8 cellular contexts compared by ENCODE assay signal in genomic region chr7:23467731-23468720, GRCh38. TPM values are rescaled to one million over a fixed set of nuclear protein-coding genes. Genes with fewer than 3 reads are reported as not detected.
A peak's percentile ranks its signal among the peaks of the same experiment; 100 is the strongest.
DNase-seq lines count a peak whose midpoint lies in the region; FAIRE-seq and TF ChIP-seq lines count a peak whose summit lies in the region.

No MANE protein-coding gene starts in this region.

- H3K9me3 Mint-ChIP-seq in activated T-helper 2 cell treated with anti-CD3 and anti-CD28 coated beads, Interferon-gamma antibody, Interleukin-2, Interleukin-4, amounts not matched to agents 10 μg/mL and 5 μg/mL and 100 μg/mL, durations not matched to agents 14 hours and 24 hours and 36 hours, result no peaks in the 10 kb centered on the region

- TF ChIP-seq EP300 in tibial nerve (IDR thresholded peaks at IDR 0.05), result peak in 1 of 2 donors; percentile 6

- peaks cover 55% of the 10 kb centered on the region for H3K4me1 Mint-ChIP-seq in activated T-helper 2 cell treated with anti-CD3 and anti-CD28 coated beads, Interferon-gamma antibody, Interleukin-2, Interleukin-4, amounts not matched to agents 10 μg/mL and 5 μg/mL and 100 μg/mL, durations not matched to agents 14 hours and 24 hours and 36 hours (ENCODE audit: low read depth)

- DNase-seq in activated CD8-positive, alpha-beta memory T cell treated with anti-CD3 and anti-CD28 coated beads for 24 hours, result peak; percentile 66
- DNase-seq in activated CD8-positive, alpha-beta memory T cell treated with anti-CD3 and anti-CD28 coated beads, Interleukin-2, amount 50 U/mL, for 4 hours, result no peak
- peak; percentile 89 for DNase-seq in MV-4-11 (lab: John Stamatoyannopoulos, UW)
- peak; percentile 26 for DNase-seq in activated T-helper 2 cell treated with anti-CD3 and anti-CD28 coated beads, Interferon-gamma antibody, Interleukin-2, Interleukin-4, amounts not matched to agents 10 μg/mL and 5 μg/mL and 100 μg/mL, durations not matched to agents 14 hours and 24 hours and 36 hours (ENCODE audit: low spot score)
- DNase-seq in iris pigment epithelial cell (ENCODE audit: low read depth), result peak; percentile 86
- DNase-seq in tibial nerve (ENCODE audit: low spot score in 2 of 2), result no peak
- DNase-seq in frontal cortex (ENCODE audit: low spot score in 2 of 2), result no peak
- DNase-seq in NCI-H1048 (lab: John Stamatoyannopoulos, UW), result no peak

- H3K27ac ChIP-seq in tibial nerve, result peak overlapping the region in 1 of 4 donors; percentile 40

- H3K27me3 Mint-ChIP-seq in activated T-helper 2 cell treated with anti-CD3 and anti-CD28 coated beads, Interferon-gamma antibody, Interleukin-2, Interleukin-4, amounts not matched to agents 10 μg/mL and 5 μg/mL and 100 μg/mL, durations not matched to agents 14 hours and 24 hours and 36 hours (ENCODE audit: low read depth), result peaks cover 23% of the 10 kb centered on the region

- peak overlapping the region; percentile 82 for H3K4me3 Mint-ChIP-seq in activated T-helper 2 cell treated with anti-CD3 and anti-CD28 coated beads, Interferon-gamma antibody, Interleukin-2, Interleukin-4, amounts not matched to agents 10 μg/mL and 5 μg/mL and 100 μg/mL, durations not matched to agents 14 hours and 24 hours and 36 hours (ENCODE audit: low read depth)

- no peak for TF ChIP-seq CTCF in tibial nerve (IDR thresholded peaks at IDR 0.05)

- FAIRE-seq in frontal cortex (lab: Jason Lieb, UNC), result no peak

- H3K4me1 ChIP-seq in tibial nerve, result peaks cover 0 to 46% (median 32%) of the 10 kb centered on the region in 4 donors

- H3K36me3 ChIP-seq in tibial nerve, result no peaks in the 10 kb centered on the region

- H3K36me3 Mint-ChIP-seq in activated T-helper 2 cell treated with anti-CD3 and anti-CD28 coated beads, Interferon-gamma antibody, Interleukin-2, Interleukin-4, amounts not matched to agents 10 μg/mL and 5 μg/mL and 100 μg/mL, durations not matched to agents 14 hours and 24 hours and 36 hours (ENCODE audit: low read depth), result peaks cover 29% of the 10 kb centered on the region

- 6 to 11% methylated on average over 28 to 50 of the region's 56 CpGs for WGBS in tibial nerve, 2 donors

- intact Hi-C loops in activated T-helper 2 cell treated with anti-CD3 and anti-CD28 coated beads, Interferon-gamma antibody, Interleukin-2, Interleukin-4, amounts not matched to agents 10 μg/mL and 5 μg/mL and 100 μg/mL, durations not matched to agents 14 hours and 24 hours and 36 hours (cut with micrococcal nuclease), result no loop called here

- peak overlapping the region; percentile 22 to 55 (median 29) for H3K4me3 ChIP-seq in tibial nerve

- no peaks in the 10 kb centered on the region for H3K9me3 ChIP-seq in tibial nerve

- H3K27me3 ChIP-seq in tibial nerve, result peaks cover 11 to 96% of the 10 kb centered on the region in 2 donors

- TF ChIP-seq POLR2A in tibial nerve (IDR thresholded peaks at IDR 0.05), result no peak

- H3K27ac Mint-ChIP-seq in activated T-helper 2 cell treated with anti-CD3 and anti-CD28 coated beads, Interferon-gamma antibody, Interleukin-2, Interleukin-4, amounts not matched to agents 10 μg/mL and 5 μg/mL and 100 μg/mL, durations not matched to agents 14 hours and 24 hours and 36 hours, result peak overlapping the region; percentile 76

RNA-seq across cellular contexts. Expression of gene IGF2BP3, which starts 2.3 kb away (rescaled TPM):
- 16.6 and 18.2 TPM in 2 replicates for total RNA-seq in activated T-helper 2 cell treated with anti-CD3 and anti-CD28 coated beads, Interferon-gamma antibody, Interleukin-2, Interleukin-4, amounts not matched to agents 10 μg/mL and 5 μg/mL and 100 μg/mL, durations not matched to agents 14 hours and 24 hours and 36 hours
- total RNA-seq in tibial nerve (under 1 TPM in 3 of 4 donors, not detected in 1; 0.21 to 0.90 (median 0.59) TPM), frontal cortex (81.5 TPM)

Comparison
In these comparisons a context has a peak if more than half of its experiments do, and no peak if none do; other contexts are left out.
1. DNase-seq: peak in activated CD8-positive, alpha-beta memory T cell treated with anti-CD3 and anti-CD28 coated beads for 24 hours (single experiment), MV-4-11 (single experiment), activated T-helper 2 cell treated with anti-CD3 and anti-CD28 coated beads, Interferon-gamma antibody, Interleukin-2, Interleukin-4, amounts not matched to agents 10 μg/mL and 5 μg/mL and 100 μg/mL, durations not matched to agents 14 hours and 24 hours and 36 hours (single experiment) and iris pigment epithelial cell (single experiment); none in activated CD8-positive, alpha-beta memory T cell treated with anti-CD3 and anti-CD28 coated beads, Interleukin-2, amount 50 U/mL, for 4 hours (single experiment), tibial nerve (0 of 2), frontal cortex (0 of 2) and NCI-H1048 (single experiment).